8 cellular contexts compared by ENCODE assay signal in genomic region chr3:141575879-141576743, GRCh38.
A peak's percentile ranks its signal among the peaks of the same experiment; 100 is the strongest.
DNase-seq lines count a peak whose midpoint lies in the region; ATAC-seq and TF ChIP-seq lines count a peak whose summit lies in the region.

No MANE protein-coding gene starts in this region.

- TF ChIP-seq CTCF in heart left ventricle (IDR thresholded peaks at IDR 0.05) (peak; percentile 31 to 71 (median 56)), right atrium auricular region (IDR thresholded peaks at IDR 0.05) (peak in 1 of 2 donors; percentile 66), epithelial cell of esophagus (IDR thresholded peaks at IDR 0.05; ENCODE audit: insufficient read depth, low read depth, low read length, missing control alignments) (peak; percentile 44), parathyroid adenoma (IDR thresholded peaks at IDR 0.05) (peak; percentile 38)

- H3K4me2 ChIP-seq in parathyroid adenoma (ENCODE audit: low read length): no peak overlapping the region

- no peak overlapping the region for H2AFZ ChIP-seq in parathyroid adenoma

- intact Hi-C loops in heart left ventricle (cut with DNase I): loop anchor here (2.0 to 10.0 kb wide), 10 partner anchors 149 to 706 kb away; partner anchors contain the start of genes RNF7 (in 5 of the 10) and ATP1B3 (in 1 of the 10)

- TF ChIP-seq POLR2A in heart left ventricle (IDR thresholded peaks at IDR 0.05): no peak

- H3K79me2 ChIP-seq in parathyroid adenoma: no peaks in the 10 kb centered on the region

- H3K4me3 ChIP-seq in heart left ventricle (no peak overlapping the region), right atrium auricular region (no peak overlapping the region), epithelial cell of esophagus (ENCODE audit: low read length) (no peak overlapping the region), parathyroid adenoma (ENCODE audit: low read depth, low read length) (no peak overlapping the region)

- WGBS in heart left ventricle, 4 donors: 82 to 90% (median 88%) methylated on average over 13 of the region's 13 CpGs

- H3K27me3 ChIP-seq in heart left ventricle: no peaks in the 10 kb centered on the region
- H3K27me3 ChIP-seq in right atrium auricular region: no peaks in the 10 kb centered on the region
- H3K27me3 ChIP-seq in parathyroid adenoma (ENCODE audit: control insufficient read depth, insufficient read depth, low read length): no peaks in the 10 kb centered on the region

- DNase-seq in heart left ventricle: no peak
- DNase-seq in right atrium auricular region (ENCODE audit: low spot score): no peak
- peak; percentile 40 for DNase-seq in SK-MEL-5 (ENCODE audit: low read depth, low spot score)
- DNase-seq in epithelial cell of esophagus (ENCODE audit: low read depth): peak; percentile 18
- no peak for DNase-seq in 8988T

- H3K36me3 ChIP-seq in heart left ventricle: peaks cover 0 to 96% (median 66%) of the 10 kb centered on the region in 9 donors
- peaks cover 28% of the 10 kb centered on the region for H3K36me3 ChIP-seq in right atrium auricular region
- no peaks in the 10 kb centered on the region for H3K36me3 ChIP-seq in parathyroid adenoma (ENCODE audit: control insufficient read depth, insufficient read depth, low read length)

- H3K27ac ChIP-seq in heart left ventricle (peak overlapping the region in 1 of 12 donors; percentile 63), right atrium auricular region (no peak overlapping the region), parathyroid adenoma (no peak overlapping the region)

- H3K9ac ChIP-seq in parathyroid adenoma: no peak overlapping the region

- ATAC-seq in heart left ventricle (peak in 2 of 4 donors; percentile 65 to 71), HG03469 (IDR thresholded peaks at IDR 0.05; ENCODE audit: unreplicated experiment) (peak; percentile 66), GM18517 (IDR thresholded peaks at IDR 0.05; ENCODE audit: unreplicated experiment) (no peak)

- H3K9me3 ChIP-seq in heart left ventricle (no peaks in the 10 kb centered on the region), right atrium auricular region (no peaks in the 10 kb centered on the region), parathyroid adenoma (ENCODE audit: control insufficient read depth, low read length) (no peaks in the 10 kb centered on the region)

- in situ Hi-C loops in SK-MEL-5 (cut with HindIII; ENCODE audit: low pct_unique_long_range_greater_than_20kb, low sequenced_read_pairs): no loop called here

- H3K4me1 ChIP-seq in heart left ventricle: peaks cover 0 to 9% (median 0%) of the 10 kb centered on the region in 12 donors
- H3K4me1 ChIP-seq in right atrium auricular region: no peaks in the 10 kb centered on the region
- no peaks in the 10 kb centered on the region for H3K4me1 ChIP-seq in parathyroid adenoma

Comparison
In these comparisons a context has a peak if more than half of its experiments do, and no peak if none do; other contexts are left out.
1. DNase-seq: peak in SK-MEL-5 (single experiment) and epithelial cell of esophagus (single experiment); none in heart left ventricle (0 of 5), right atrium auricular region (single experiment) and 8988T (single experiment).